ENCODE assay signal across 32 cellular contexts in genomic region chr3:13831386-13831996, GRCh38. TPM values are rescaled to one million over a fixed set of nuclear protein-coding genes. Genes with fewer than 3 reads are reported as not detected.
"Had no signal": no experiment of that assay in that cellular context is flagged by ENCODE, and none has a peak within 500 bp of the region (broad histone marks: within the 10 kb centered on the region; RNA-seq: fewer than 3 reads in every experiment).

No MANE protein-coding gene starts in this region.

- H3K9me3 ChIP-seq: adrenal gland, body of pancreas, SJCRH30 had no signal

- ATAC-seq: activated CD4-positive, CD25-positive, alpha-beta regulatory T cell treated with anti-CD3 and anti-CD28 coated beads, Interleukin-2, amount 50 U/mL, for 24 hours; activated CD8-positive, alpha-beta memory T cell treated with anti-CD3 and anti-CD28 coated beads, Interleukin-2, amount 10 ng/mL, durations not matched to agents 7 days and 5 days; activated naive CD4-positive, alpha-beta T cell treated with anti-CD3 and anti-CD28 coated beads, Interleukin-2, amount 50 U/mL, for 72 hours; body of pancreas had no signal

- H3K4me1 ChIP-seq: adrenal gland, body of pancreas, breast epithelium, Peyer's patch, SJCRH30 had no signal

- H3K9ac ChIP-seq: KMS-11 had no signal

- H3K4me2 ChIP-seq: KMS-11 had no signal

- H3K27me3 ChIP-seq: body of pancreas, Peyer's patch had no signal

- H3K36me3 ChIP-seq: adrenal gland, breast epithelium, Peyer's patch, SJCRH30 had no signal

- DNase-seq: activated CD4-positive, alpha-beta memory T cell treated with anti-CD3 and anti-CD28 coated beads, Interleukin-2, amount 10 ng/mL, durations not matched to agents 7 days and 5 days; activated CD4-positive, alpha-beta T cell treated with anti-CD3 and anti-CD28 coated beads for 4 hours; activated CD8-positive, alpha-beta memory T cell treated with anti-CD3 and anti-CD28 coated beads for 24 hours; activated CD8-positive, alpha-beta memory T cell treated with anti-CD3 and anti-CD28 coated beads, Interleukin-2, amount 10 ng/mL, durations not matched to agents 7 days and 5 days; activated CD8-positive, alpha-beta memory T cell treated with anti-CD3 and anti-CD28 coated beads, Interleukin-2, amount 50 U/mL, for 48 hours; activated gamma-delta T cell treated with Interleukin-2 at 50 U/mL for 16 hours; activated naive CD4-positive, alpha-beta T cell treated with anti-CD3 and anti-CD28 coated beads for 36 hours; activated T-cell treated with anti-CD3 and anti-CD28 coated beads, Interleukin-2, amount 50 U/mL, for 48 hours; adrenal gland; body of pancreas; MM.1S; MV-4-11; NCI-H1092; NCI-H1436 treated with DMSO at 0.1 percent for 48 hours; NCI-H1694 treated with DMSO at 0.1 percent for 48 hours; NCI-H2029; NCI-H345; NCI-H524 treated with DMSO at 0.1 percent for 48 hours; RPMI8226; SHP77; SJCRH30 had no signal

- FAIRE-seq: astrocyte, TTC549 had no signal

- H3K27ac ChIP-seq: adrenal gland, body of pancreas, breast epithelium, KMS-11, Peyer's patch, SJCRH30, SK-N-MC had no signal

- H3K4me3 ChIP-seq: adrenal gland, body of pancreas, breast epithelium, Peyer's patch, SJCRH30, SK-N-MC had no signal

RNA-seq across cellular contexts. Expression of gene WNT7A, which starts 48.4 kb away (rescaled TPM):
- total RNA-seq: activated CD8-positive, alpha-beta memory T cell treated with anti-CD3 and anti-CD28 coated beads, Interleukin-2, amount 10 ng/mL, durations not matched to agents 7 days and 5 days; breast epithelium; cardiac septum; LHCN-M2; NCI-H460; Peyer's patch; SJCRH30 had no signal
- polyA plus RNA-seq: adrenal gland had no signal
